Comparison of ENCODE assay signal across 10 cellular contexts in genomic region chrX:45803383-45803921, GRCh38.
A peak's percentile ranks its signal among the peaks of the same experiment; 100 is the strongest.
DNase-seq lines count a peak whose midpoint lies in the region; ATAC-seq and TF ChIP-seq lines count a peak whose summit lies in the region.
"Had no signal": no experiment of that assay in that cellular context is flagged by ENCODE, and none has a peak within 500 bp of the region (broad histone marks: within the 10 kb centered on the region; RNA-seq: fewer than 3 reads in every experiment).

No MANE protein-coding gene starts in this region.

- ATAC-seq in WTC11: no peak
- ATAC-seq: K562 had no signal

- H3K27ac Mint-ChIP-seq in WTC11: peak overlapping the region; percentile 89

- H3K4me1 Mint-ChIP-seq in WTC11: peaks cover 84% of the 10 kb centered on the region

- H3K27me3 Mint-ChIP-seq in WTC11 (ENCODE audit: low read depth): no peaks in the 10 kb centered on the region

- H3K36me3 Mint-ChIP-seq in WTC11: peaks cover 3% of the 10 kb centered on the region
- H3K36me3 Mint-ChIP-seq: naive B cell had no signal

- TF ChIP-seq CTCF in WTC11 (IDR thresholded peaks at IDR 0.05) (no peak), fibroblast of the aortic adventitia (IDR thresholded peaks at IDR 0.05; ENCODE audit: insufficient read depth, low read length) (no peak)

- CTCF ChIA-PET in WTC11 (lab: Charles Lee): no interaction called here

- H3K4me3 ChIP-seq in fibroblast of the aortic adventitia (ENCODE audit: low read depth, low read length): peak overlapping the region; percentile 45
- H3K4me3 ChIP-seq: K562 had no signal

- H3K4me3 Mint-ChIP-seq in WTC11: peak overlapping the region; percentile 10; the same call in 1 of the 2 replicates
- H3K4me3 Mint-ChIP-seq: naive B cell had no signal

- no peaks in the 10 kb centered on the region for H3K9me3 Mint-ChIP-seq in WTC11
- H3K9me3 Mint-ChIP-seq: naive B cell had no signal

- DNase-seq in AG08395 (ENCODE audit: low spot score): peak; percentile 76
- DNase-seq in HS-27A (ENCODE audit: low read depth): peak; percentile 69
- no peak for DNase-seq in WTC11 (ENCODE audit: low spot score)
- DNase-seq in fibroblast of the aortic adventitia (ENCODE audit: low read depth): peak; percentile 85
- DNase-seq in NCI-H1930 (lab: John Stamatoyannopoulos, UW): no peak
- DNase-seq in NCI-H446 treated with DMSO at 0.1 percent for 48 hours (lab: John Stamatoyannopoulos, UW): no peak
- no peak for DNase-seq in DMS153 (lab: John Stamatoyannopoulos, UW)
- DNase-seq in NCI-H1048 (lab: John Stamatoyannopoulos, UW): no peak
- DNase-seq: naive B cell had no signal

- POLR2A ChIA-PET in WTC11 (lab: Charles Lee): interaction anchor here (0.5 kb wide), 1 partner anchor 19 kb away, joined by 5 read pairs; no protein-coding TSS in a partner anchor

TF ChIP-seq in WTC11, 78 proteins besides CTCF, POLR2A, EP300 and RAD21:
- TF ChIP-seq, protein P1, sequence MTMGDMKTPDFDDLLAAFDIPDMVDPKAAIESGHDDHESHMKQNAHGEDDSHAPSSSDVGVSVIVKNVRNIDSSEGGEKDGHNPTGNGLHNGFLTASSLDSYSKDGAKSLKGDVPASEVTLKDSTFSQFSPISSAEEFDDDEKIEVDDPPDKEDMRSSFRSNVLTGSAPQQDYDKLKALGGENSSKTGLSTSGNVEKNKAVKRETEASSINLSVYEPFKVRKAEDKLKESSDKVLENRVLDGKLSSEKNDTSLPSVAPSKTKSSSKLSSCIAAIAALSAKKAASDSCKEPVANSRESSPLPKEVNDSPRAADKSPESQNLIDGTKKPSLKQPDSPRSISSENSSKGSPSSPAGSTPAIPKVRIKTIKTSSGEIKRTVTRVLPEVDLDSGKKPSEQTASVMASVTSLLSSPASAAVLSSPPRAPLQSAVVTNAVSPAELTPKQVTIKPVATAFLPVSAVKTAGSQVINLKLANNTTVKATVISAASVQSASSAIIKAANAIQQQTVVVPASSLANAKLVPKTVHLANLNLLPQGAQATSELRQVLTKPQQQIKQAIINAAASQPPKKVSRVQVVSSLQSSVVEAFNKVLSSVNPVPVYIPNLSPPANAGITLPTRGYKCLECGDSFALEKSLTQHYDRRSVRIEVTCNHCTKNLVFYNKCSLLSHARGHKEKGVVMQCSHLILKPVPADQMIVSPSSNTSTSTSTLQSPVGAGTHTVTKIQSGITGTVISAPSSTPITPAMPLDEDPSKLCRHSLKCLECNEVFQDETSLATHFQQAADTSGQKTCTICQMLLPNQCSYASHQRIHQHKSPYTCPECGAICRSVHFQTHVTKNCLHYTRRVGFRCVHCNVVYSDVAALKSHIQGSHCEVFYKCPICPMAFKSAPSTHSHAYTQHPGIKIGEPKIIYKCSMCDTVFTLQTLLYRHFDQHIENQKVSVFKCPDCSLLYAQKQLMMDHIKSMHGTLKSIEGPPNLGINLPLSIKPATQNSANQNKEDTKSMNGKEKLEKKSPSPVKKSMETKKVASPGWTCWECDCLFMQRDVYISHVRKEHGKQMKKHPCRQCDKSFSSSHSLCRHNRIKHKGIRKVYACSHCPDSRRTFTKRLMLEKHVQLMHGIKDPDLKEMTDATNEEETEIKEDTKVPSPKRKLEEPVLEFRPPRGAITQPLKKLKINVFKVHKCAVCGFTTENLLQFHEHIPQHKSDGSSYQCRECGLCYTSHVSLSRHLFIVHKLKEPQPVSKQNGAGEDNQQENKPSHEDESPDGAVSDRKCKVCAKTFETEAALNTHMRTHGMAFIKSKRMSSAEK (CRISPR knock-in tag; IDR thresholded peaks at IDR 0.05; ENCODE audit: borderline replicate concordance): no peak
- TF ChIP-seq AR (CRISPR knock-in tag; IDR thresholded peaks at IDR 0.05) (no peak), JUN (CRISPR knock-in tag; IDR thresholded peaks at IDR 0.05) (no peak), CREM (CRISPR knock-in tag; IDR thresholded peaks at IDR 0.05) (no peak), RORB (CRISPR knock-in tag; IDR thresholded peaks at IDR 0.05) (no peak), ZBTB21 (CRISPR knock-in tag; IDR thresholded peaks at IDR 0.05; ENCODE audit: borderline replicate concordance) (no peak), CBFB (CRISPR knock-in tag; IDR thresholded peaks at IDR 0.05; ENCODE audit: low read depth) (no peak), ZNF121 (CRISPR knock-in tag; IDR thresholded peaks at IDR 0.05) (no peak), ZNF396 (CRISPR knock-in tag; IDR thresholded peaks at IDR 0.05; ENCODE audit: borderline replicate concordance) (no peak), ARID4B (CRISPR knock-in tag; IDR thresholded peaks at IDR 0.05; ENCODE audit: borderline replicate concordance) (no peak)
- TF ChIP-seq, protein P2, sequence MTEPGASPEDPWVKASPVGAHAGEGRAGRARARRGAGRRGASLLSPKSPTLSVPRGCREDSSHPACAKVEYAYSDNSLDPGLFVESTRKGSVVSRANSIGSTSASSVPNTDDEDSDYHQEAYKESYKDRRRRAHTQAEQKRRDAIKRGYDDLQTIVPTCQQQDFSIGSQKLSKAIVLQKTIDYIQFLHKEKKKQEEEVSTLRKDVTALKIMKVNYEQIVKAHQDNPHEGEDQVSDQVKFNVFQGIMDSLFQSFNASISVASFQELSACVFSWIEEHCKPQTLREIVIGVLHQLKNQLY (CRISPR knock-in tag; IDR thresholded peaks at IDR 0.05): no peak

Comparison
In these comparisons a context has a peak if more than half of its experiments do, and no peak if none do; other contexts are left out.
1. DNase-seq: peak in AG08395 (single experiment), HS-27A (single experiment) and fibroblast of the aortic adventitia (single experiment); none in WTC11 (single experiment), NCI-H1930 (0 of 2), NCI-H446 treated with DMSO at 0.1 percent for 48 hours (single experiment), DMS153 (single experiment) and NCI-H1048 (single experiment).